In the genomic region with DNA sequence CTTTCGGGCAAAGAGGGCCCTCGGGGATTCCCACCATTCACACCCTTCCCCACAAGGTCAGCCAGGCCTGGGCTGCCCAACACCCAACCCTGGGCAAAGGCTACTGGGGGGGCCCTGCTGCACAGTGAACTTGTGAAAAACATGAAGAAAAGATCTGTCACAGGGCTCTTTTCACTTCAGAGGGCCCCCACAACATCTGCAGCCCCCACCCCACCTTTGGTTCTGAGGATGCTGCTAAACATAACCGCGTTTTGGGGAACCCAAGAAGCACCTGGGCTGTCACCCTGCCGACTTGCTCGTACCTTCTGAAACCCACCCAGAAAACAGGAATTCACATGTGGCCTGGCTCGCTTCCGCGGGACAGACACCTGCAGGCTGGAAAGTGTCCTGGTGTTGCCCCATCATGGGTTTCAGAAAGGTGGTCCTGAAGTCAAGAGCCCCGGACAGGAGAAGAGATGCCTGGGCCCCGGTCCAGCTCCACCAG, we compare ENCODE assay signal across 14 cellular contexts. TPM values are rescaled to one million over a fixed set of nuclear protein-coding genes. Genes with fewer than 3 reads are reported as not detected.
DNase-seq lines count a peak whose midpoint lies in the region; ATAC-seq, FAIRE-seq and TF ChIP-seq lines count a peak whose summit lies in the region.
"Had no signal": no experiment of that assay in that cellular context is flagged by ENCODE, and none has a peak within 500 bp of the region (broad histone marks: within the 10 kb centered on the region; RNA-seq: fewer than 3 reads in every experiment).

No MANE protein-coding gene starts in this region.

- H3K27me3 Mint-ChIP-seq in activated T-cell treated with anti-CD3 and anti-CD28 coated beads, Interleukin-2, amount 50 U/mL, for 24 hours = no peaks in the 10 kb centered on the region
- no peaks in the 10 kb centered on the region for H3K27me3 Mint-ChIP-seq in activated CD8-positive, alpha-beta T cell treated with anti-CD3 and anti-CD28 coated beads, Interleukin-2, amount 10 ng/mL, durations not matched to agents 7 days and 5 days (ENCODE audit: low read depth)

- no peaks in the 10 kb centered on the region for H3K9me3 Mint-ChIP-seq in activated T-cell treated with anti-CD3 and anti-CD28 coated beads, Interleukin-2, amount 50 U/mL, for 24 hours
- no peaks in the 10 kb centered on the region for H3K9me3 Mint-ChIP-seq in activated CD8-positive, alpha-beta T cell treated with anti-CD3 and anti-CD28 coated beads, Interleukin-2, amount 10 ng/mL, durations not matched to agents 7 days and 5 days (ENCODE audit: insufficient read depth)

- POLR2A ChIA-PET in activated CD8-positive, alpha-beta T cell treated with anti-CD3 and anti-CD28 coated beads, Interleukin-2, amount 10 ng/mL, durations not matched to agents 7 days and 5 days (lab: Charles Lee) = no interaction called here

- H3K27ac Mint-ChIP-seq in activated T-cell treated with anti-CD3 and anti-CD28 coated beads, Interleukin-2, amount 50 U/mL, for 24 hours = peak overlapping the region; percentile 70
- peak overlapping the region; percentile 58 for H3K27ac Mint-ChIP-seq in activated CD8-positive, alpha-beta T cell treated with anti-CD3 and anti-CD28 coated beads, Interleukin-2, amount 10 ng/mL, durations not matched to agents 7 days and 5 days

- no peak for FAIRE-seq in GM12892 (lab: Jason Lieb, UNC)
- FAIRE-seq: bronchial epithelial cell, K562 had no signal

- ATAC-seq in GM21423 (IDR thresholded peaks at IDR 0.05; ENCODE audit: unreplicated experiment) (peak; percentile 29), sciatic nerve (no peak)
- no peak for ATAC-seq in activated CD8-positive, alpha-beta T cell treated with anti-CD3 and anti-CD28 coated beads, Interleukin-2, amount 10 ng/mL, durations not matched to agents 7 days and 5 days
- ATAC-seq: K562 had no signal

- peaks cover 33% of the 10 kb centered on the region for H3K36me3 Mint-ChIP-seq in activated T-cell treated with anti-CD3 and anti-CD28 coated beads, Interleukin-2, amount 50 U/mL, for 24 hours (ENCODE audit: low read depth)
- peaks cover 23% of the 10 kb centered on the region for H3K36me3 Mint-ChIP-seq in activated CD8-positive, alpha-beta T cell treated with anti-CD3 and anti-CD28 coated beads, Interleukin-2, amount 10 ng/mL, durations not matched to agents 7 days and 5 days (ENCODE audit: low read depth)

- no peak overlapping the region for H3K4me3 Mint-ChIP-seq in activated T-cell treated with anti-CD3 and anti-CD28 coated beads, Interleukin-2, amount 50 U/mL, for 24 hours
- H3K4me3 Mint-ChIP-seq in activated CD8-positive, alpha-beta T cell treated with anti-CD3 and anti-CD28 coated beads, Interleukin-2, amount 10 ng/mL, durations not matched to agents 7 days and 5 days = no peak overlapping the region

- CTCF ChIA-PET in activated CD8-positive, alpha-beta T cell treated with anti-CD3 and anti-CD28 coated beads, Interleukin-2, amount 10 ng/mL, durations not matched to agents 7 days and 5 days (lab: Charles Lee) = interaction anchor here (0.7 kb wide), 1 partner anchor 14 kb away, joined by 3 read pairs; no protein-coding TSS in a partner anchor

- no peak for DNase-seq in activated T-cell treated with anti-CD3 and anti-CD28 coated beads, Interleukin-2, amount 50 U/mL, for 24 hours
- DNase-seq in activated T-cell treated with anti-CD3 and anti-CD28 coated beads, Interleukin-2, amount 50 U/mL, for 1 hour = no peak
- DNase-seq in activated CD8-positive, alpha-beta T cell treated with anti-CD3 and anti-CD28 coated beads, Interleukin-2, amount 10 ng/mL, durations not matched to agents 7 days and 5 days = no peak
- DNase-seq in sciatic nerve (ENCODE audit: low spot score) (peak; percentile 52), GM12892 (ENCODE audit: insufficient read length) (no peak), NCI-H446 (lab: John Stamatoyannopoulos, UW) (no peak), SIG-M5 (lab: John Stamatoyannopoulos, UW) (no peak)
- DNase-seq: hippocampal formation, NCI-H1694 treated with DMSO at 0.1 percent for 48 hours, NCI-H774, ovary had no signal

- peaks cover 77% of the 10 kb centered on the region for H3K4me1 Mint-ChIP-seq in activated T-cell treated with anti-CD3 and anti-CD28 coated beads, Interleukin-2, amount 50 U/mL, for 24 hours (ENCODE audit: low read depth)
- peaks cover 70% of the 10 kb centered on the region for H3K4me1 Mint-ChIP-seq in activated CD8-positive, alpha-beta T cell treated with anti-CD3 and anti-CD28 coated beads, Interleukin-2, amount 10 ng/mL, durations not matched to agents 7 days and 5 days (ENCODE audit: low read depth)

- no peak for TF ChIP-seq POLR2A in GM12892 (IDR thresholded peaks at IDR 0.05; ENCODE audit: low read depth, low read length)

- intact Hi-C loops in sciatic nerve (cut with DNase I) = no loop called here

RNA-seq across cellular contexts. Expression of gene B4GALT1, which starts 29.3 kb away (rescaled TPM):
- total RNA-seq in activated CD8-positive, alpha-beta T cell treated with anti-CD3 and anti-CD28 coated beads, Interleukin-2, amount 10 ng/mL, durations not matched to agents 7 days and 5 days = 10 to 100 TPM; 27.8 to 28.5 TPM
- total RNA-seq in sciatic nerve = 85.3 TPM
- polyA plus RNA-seq in GM12892 (2012; ENCODE audit: missing spikeins) = 33.9 TPM
